ENCODE assay signal across 1 cellular context in the genomic region with DNA sequence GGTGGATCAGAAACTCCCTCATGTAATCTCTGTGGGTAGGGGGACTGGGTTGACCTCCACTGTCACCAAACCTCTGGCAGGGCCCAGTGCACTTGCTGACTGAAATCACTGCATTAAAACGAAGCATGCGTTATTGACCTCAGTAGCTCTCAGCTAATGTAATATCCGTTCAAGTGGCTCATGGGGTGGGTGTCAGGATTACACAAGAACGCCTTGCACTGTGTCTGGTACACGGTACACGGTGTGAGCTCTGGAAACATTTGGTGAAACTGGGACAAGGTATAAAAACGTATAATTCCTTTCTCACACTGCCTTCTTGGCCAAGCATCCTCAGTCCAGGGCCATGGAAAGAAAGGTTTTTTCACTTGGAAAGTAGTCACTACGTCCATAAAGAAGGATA.
TF ChIP-seq lines count a peak whose summit lies in the region.

No MANE protein-coding gene starts in this region.

TF ChIP-seq in IMR-90, 13 proteins besides CTCF, POLR2A, EP300 and RAD21:
- TF ChIP-seq MAZ (IDR thresholded peaks at IDR 0.05; ENCODE audit: borderline replicate concordance, low read depth, low read length) (no peak), RFX5 (IDR thresholded peaks at IDR 0.05; ENCODE audit: low read depth, low read length) (no peak), CHD1 (IDR thresholded peaks at IDR 0.05; ENCODE audit: low read depth, low read length) (no peak), BHLHE40 (IDR thresholded peaks at IDR 0.05; ENCODE audit: low read depth, low read length) (no peak), MXI1 (IDR thresholded peaks at IDR 0.05; ENCODE audit: borderline replicate concordance, low read depth, low read length) (no peak), NFE2L2 (IDR thresholded peaks at IDR 0.05; ENCODE audit: low read depth, low read length) (no peak), FOS (IDR thresholded peaks at IDR 0.05; ENCODE audit: low read depth, low read length) (no peak), SMC3 (IDR thresholded peaks at IDR 0.05; ENCODE audit: low read depth, low read length) (no peak), MAFK (IDR thresholded peaks at IDR 0.05; ENCODE audit: low read depth, low read length) (no peak), RCOR1 (IDR thresholded peaks at IDR 0.05; ENCODE audit: insufficient replicate concordance, low read length) (no peak)
- TF ChIP-seq, protein P1, sequence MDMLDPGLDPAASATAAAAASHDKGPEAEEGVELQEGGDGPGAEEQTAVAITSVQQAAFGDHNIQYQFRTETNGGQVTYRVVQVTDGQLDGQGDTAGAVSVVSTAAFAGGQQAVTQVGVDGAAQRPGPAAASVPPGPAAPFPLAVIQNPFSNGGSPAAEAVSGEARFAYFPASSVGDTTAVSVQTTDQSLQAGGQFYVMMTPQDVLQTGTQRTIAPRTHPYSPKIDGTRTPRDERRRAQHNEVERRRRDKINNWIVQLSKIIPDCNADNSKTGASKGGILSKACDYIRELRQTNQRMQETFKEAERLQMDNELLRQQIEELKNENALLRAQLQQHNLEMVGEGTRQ (IDR thresholded peaks at IDR 0.05; ENCODE audit: low read depth, low read length) = no peak
- TF ChIP-seq, protein P2, sequence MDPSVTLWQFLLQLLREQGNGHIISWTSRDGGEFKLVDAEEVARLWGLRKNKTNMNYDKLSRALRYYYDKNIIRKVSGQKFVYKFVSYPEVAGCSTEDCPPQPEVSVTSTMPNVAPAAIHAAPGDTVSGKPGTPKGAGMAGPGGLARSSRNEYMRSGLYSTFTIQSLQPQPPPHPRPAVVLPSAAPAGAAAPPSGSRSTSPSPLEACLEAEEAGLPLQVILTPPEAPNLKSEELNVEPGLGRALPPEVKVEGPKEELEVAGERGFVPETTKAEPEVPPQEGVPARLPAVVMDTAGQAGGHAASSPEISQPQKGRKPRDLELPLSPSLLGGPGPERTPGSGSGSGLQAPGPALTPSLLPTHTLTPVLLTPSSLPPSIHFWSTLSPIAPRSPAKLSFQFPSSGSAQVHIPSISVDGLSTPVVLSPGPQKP (IDR thresholded peaks at IDR 0.05; ENCODE audit: borderline replicate concordance, low read depth, low read length) = no peak
